Comparison of ENCODE assay signal across 10 cellular contexts in genomic region chr7:121159553-121159952, GRCh38.
"Had no signal": no experiment of that assay in that cellular context is flagged by ENCODE, and none has a peak within 500 bp of the region (broad histone marks: within the 10 kb centered on the region; RNA-seq: fewer than 3 reads in every experiment).

No MANE protein-coding gene starts in this region.

- DNase-seq: GM23248, GOT3, H7, H9, HCEC 1CT, HFFc6 had no signal

- H3K4me3 ChIP-seq: GM23248, GM23338, HAP-1 had no signal

- H3K4me2 ChIP-seq: GM23338 had no signal

- ATAC-seq: GM23338, HCT116 had no signal

- H3K9ac ChIP-seq: GM23248 had no signal

- H3K4me1 ChIP-seq: HAP-1 had no signal

- H3K36me3 ChIP-seq: HAP-1 had no signal

- FAIRE-seq: H1 had no signal

- H2AFZ ChIP-seq: GM23248, GM23338 had no signal

- H3K9me3 ChIP-seq: HAP-1 had no signal

- H3K27ac ChIP-seq: GM23248 had no signal
